ENCODE assay signal across 8 cellular contexts in the genomic region with DNA sequence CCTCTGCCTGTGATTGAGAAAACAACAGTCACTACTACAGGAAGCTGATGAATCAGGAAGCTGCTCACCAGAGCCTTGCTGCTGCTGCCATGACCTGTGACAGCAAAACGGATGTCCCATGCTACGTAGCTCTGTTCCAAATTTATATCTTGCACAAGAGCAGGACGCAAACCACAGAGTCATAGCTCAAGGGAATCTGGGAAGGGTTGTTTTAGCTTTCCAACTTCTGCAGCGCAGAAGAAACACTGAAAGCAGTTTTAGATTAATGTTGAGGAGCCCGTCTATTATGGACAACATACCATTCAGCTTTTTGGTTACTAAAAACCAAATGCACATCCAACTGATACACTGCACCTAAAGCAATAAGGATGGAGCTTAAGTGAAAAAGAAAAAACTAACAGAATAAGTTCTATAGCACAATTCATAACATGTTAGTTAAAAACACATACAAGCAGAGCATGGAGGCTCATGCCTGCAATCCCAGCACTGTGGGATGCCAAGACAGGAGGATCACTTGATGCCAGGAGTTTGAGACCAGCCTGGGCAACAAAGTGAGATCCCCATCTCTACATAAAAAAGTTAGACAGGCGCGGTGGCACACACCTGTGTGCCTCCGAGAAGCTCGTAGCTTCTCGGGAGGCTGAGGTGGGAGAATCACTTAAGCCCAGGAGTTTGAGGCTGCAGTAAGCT. TPM values are rescaled to one million over a fixed set of nuclear protein-coding genes. Genes with fewer than 3 reads are reported as not detected.
DNase-seq lines count a peak whose midpoint lies in the region; ATAC-seq, FAIRE-seq and TF ChIP-seq lines count a peak whose summit lies in the region.

No MANE protein-coding gene starts in this region.

- peak; percentile 88 for DNase-seq in AG04449 (ENCODE audit: low read depth, low spot score)
- peak; percentile 99 for DNase-seq in IMR-90
- DNase-seq in H1 (ENCODE audit: low read depth in 1 of 2, low spot score in 2 of 2) = no peak
- DNase-seq in mucosa of descending colon = peak in 1 of 3 donors; percentile 59
- DNase-seq in testis = peak; percentile 62
- DNase-seq in GM10248 (ENCODE audit: extremely low spot score) = no peak

- peak overlapping the region; percentile 76 for H2BK5ac ChIP-seq in IMR-90 (ENCODE audit: low read depth, low read length, poor library complexity, severe bottlenecking)
- H2BK5ac ChIP-seq in H1 (ENCODE audit: low read depth, low read length) = no peak overlapping the region

- H2AFZ ChIP-seq in IMR-90 (replicated peaks; ENCODE audit: low read length, poor library complexity) (peak overlapping the region; percentile 77), H1 (ENCODE audit: low read length) (peak overlapping the region; percentile 60)

- 0% methylated on average over 3 of the region's 10 CpGs; no CpG with 5 or more reads in 1 of the 2 experiments for WGBS in IMR-90 (ENCODE audit: extremely low coverage in 2 of 2, insufficient read length in 1 of 2), 2 experiments
- 84% methylated on average over 10 of the region's 10 CpGs; no CpG with 5 or more reads in 1 of the 2 experiments for WGBS in H1 (ENCODE audit: extremely low coverage in 1 of 2, insufficient coverage in 1 of 2, insufficient read length in 1 of 2, insufficient replicate concordance in 2 of 2, low coverage in 1 of 2, low lambda C conversion rate in 2 of 2, missing lambda C conversion rate in 1 of 2), 2 experiments
- WGBS in testis, 2 donors = 63 to 69% methylated on average over 10 of the region's 10 CpGs

- H3K27me3 ChIP-seq in IMR-90 (ENCODE audit: control insufficient read depth, insufficient read depth, low read length) = no peaks in the 10 kb centered on the region
- peaks cover 0 to 10% (median 6%) of the 10 kb centered on the region in 4 experiments; a peak in 3 of 7 replicates for H3K27me3 ChIP-seq in H1 (replicated peaks in 1 of 4; ENCODE audit: control insufficient read depth in 3 of 4, extremely low read depth in 1 of 4, insufficient read depth in 3 of 4, low read length in 3 of 4)
- H3K27me3 ChIP-seq in testis = no peaks in the 10 kb centered on the region

- H3K14ac ChIP-seq in IMR-90 (replicated peaks; ENCODE audit: low read depth, low read length) (peak overlapping the region; percentile 41), H1 (ENCODE audit: insufficient read length) (no peak overlapping the region)

- peak overlapping the region; percentile 50 for H3K4me2 ChIP-seq in IMR-90 (ENCODE audit: low read depth, low read length)
- no peak overlapping the region for H3K4me2 ChIP-seq in H1 (ENCODE audit: insufficient read depth in 1 of 2, low read depth in 2 of 2, low read length in 2 of 2)

- no peak for TF ChIP-seq EP300 in H1 (IDR thresholded peaks at IDR 0.05; ENCODE audit: borderline replicate concordance in 1 of 2, low read depth in 2 of 2, low read length in 2 of 2)

- H3K23me2 ChIP-seq in H1 (ENCODE audit: low read depth, low read length) = no peaks in the 10 kb centered on the region

- POLR2A ChIA-PET in AG04449 (lab: Yijun Ruan, JAX) = no interaction called here
- POLR2A ChIA-PET in IMR-90 (lab: Charles Lee; ENCODE audit: unreplicated experiment) = interaction anchor here (0.6 to 0.7 kb wide), 2 partner anchors 196 to 1091 kb away, joined by 3 to 5 read pairs; no protein-coding TSS in a partner anchor
- POLR2A ChIA-PET in H1 (lab: Charles Lee; ENCODE audit: partially characterized antibody) = interaction anchor here (2.1 kb wide), 1 partner anchor 22 kb away, joined by 7 read pairs; no protein-coding TSS in a partner anchor
- POLR2A ChIA-PET in GM10248 (lab: Yijun Ruan, JAX) = no interaction called here

- dilution Hi-C loops in IMR-90 (cut with HindIII; ENCODE audit: low sequenced_read_pairs, unreplicated experiment) = no loop called here

- H4K5ac ChIP-seq in IMR-90 (ENCODE audit: low read depth, low read length) (peak overlapping the region; percentile 0), H1 (ENCODE audit: insufficient read length, low read depth, low read length) (no peak overlapping the region)

- peak overlapping the region; percentile 37 for H2AK9ac ChIP-seq in IMR-90 (replicated peaks; ENCODE audit: low read depth, low read length, poor library complexity)

- peak overlapping the region; percentile 2; the same call in 1 of the 2 replicates for H3K23ac ChIP-seq in IMR-90 (ENCODE audit: low read depth, low read length)
- H3K23ac ChIP-seq in H1 (ENCODE audit: insufficient read length) = no peak overlapping the region

- H3K36me3 ChIP-seq in IMR-90 (ENCODE audit: control insufficient read depth, insufficient read depth, low read length) (no peaks in the 10 kb centered on the region), H1 (ENCODE audit: control insufficient read depth in 2 of 4, insufficient read depth in 4 of 4, low read length in 3 of 4) (no peaks in the 10 kb centered on the region), mucosa of descending colon (ENCODE audit: low read depth) (no peaks in the 10 kb centered on the region), testis (ENCODE audit: low read depth, missing control alignments) (no peaks in the 10 kb centered on the region)

- H3K9me1 ChIP-seq in IMR-90 (ENCODE audit: insufficient read depth, low read length) = peaks cover 2% of the 10 kb centered on the region; the same call in 1 of the 2 replicates

- TF ChIP-seq POLR2A in IMR-90 (IDR thresholded peaks at IDR 0.05; ENCODE audit: low read depth, low read length) (no peak), H1 (IDR thresholded peaks at IDR 0.05; ENCODE audit: control extremely low read depth in 1 of 2, low read depth in 2 of 2, low read length in 2 of 2) (no peak), testis (IDR thresholded peaks at IDR 0.05) (no peak)

- H3K56ac ChIP-seq in IMR-90 (ENCODE audit: extremely low read depth, insufficient read depth, low read length) (peak overlapping the region; percentile 0; the same call in 1 of the 2 replicates), H1 (replicated peaks; ENCODE audit: insufficient read length, low read depth, low read length) (no peak overlapping the region)

- no peak overlapping the region; the same call in 1 of the 2 replicates for H3K9ac ChIP-seq in IMR-90 (ENCODE audit: low read depth, low read length)
- no peak overlapping the region for H3K9ac ChIP-seq in H1 (replicated peaks in 1 of 4; ENCODE audit: extremely low read depth in 1 of 4, low read depth in 3 of 4, low read length in 3 of 4)

- H3K18ac ChIP-seq in IMR-90 (ENCODE audit: low read depth, low read length) (peak overlapping the region; percentile 58), H1 (ENCODE audit: extremely low read depth, low read length) (0 out of 2 replicates have a peak overlapping the region, but pooled peaks have one; percentile 25)

- H2AK5ac ChIP-seq in IMR-90 (ENCODE audit: low read depth, low read length) (peak overlapping the region; percentile 87; the same call in 1 of the 2 replicates), H1 (ENCODE audit: low read depth, low read length) (no peak overlapping the region)

- H2BK120ac ChIP-seq in IMR-90 (ENCODE audit: low read depth, low read length) (peak overlapping the region; percentile 61), H1 (replicated peaks; ENCODE audit: low read depth, low read length) (no peak overlapping the region)

- BruUV-seq in IMR-90 (replicated peaks; lab: Mats Ljungman, UMichigan) = no TSS peak

- H3K79me1 ChIP-seq in IMR-90 (ENCODE audit: low read depth in 1 of 2, low read length in 2 of 2) = no peaks in the 10 kb centered on the region
- no peaks in the 10 kb centered on the region for H3K79me1 ChIP-seq in H1 (ENCODE audit: low read depth, low read length)

- TF ChIP-seq CTCF in AG04449 (IDR thresholded peaks at IDR 0.05; ENCODE audit: insufficient read depth, low read length, missing control alignments) = no peak
- no peak for TF ChIP-seq CTCF in IMR-90 (conservative IDR thresholded peaks at IDR 0.05; ENCODE audit: low read depth, low read length)
- TF ChIP-seq CTCF in VCaP (conservative IDR thresholded peaks at IDR 0.05) = no peak
- TF ChIP-seq CTCF in H1 (IDR thresholded peaks at IDR 0.05; ENCODE audit: control extremely low read depth in 1 of 3, insufficient read depth in 1 of 3, low read depth in 1 of 3, low read length in 3 of 3) = no peak
- no peak for TF ChIP-seq CTCF in mucosa of descending colon (IDR thresholded peaks at IDR 0.05)
- no peak for TF ChIP-seq CTCF in testis (IDR thresholded peaks at IDR 0.05)
- no peak for TF ChIP-seq CTCF in GM10248 (IDR thresholded peaks at IDR 0.05; ENCODE audit: control extremely low read depth, extremely low read depth, low read depth, missing control alignments)

- CTCF ChIA-PET in AG04449 (lab: Yijun Ruan, JAX) = interaction anchor here (0.7 to 32.5 kb wide), 13 partner anchors 9 to 465 kb away, joined by 3 to 621 read pairs (median 7); a partner anchor contains a TSS
- CTCF ChIA-PET in IMR-90 (lab: Yijun Ruan, JAX) = interaction anchor here (0.8 to 2.4 kb wide), 5 partner anchors 8 to 465 kb away, joined by 3 to 12 read pairs (median 4); no protein-coding TSS in a partner anchor
- CTCF ChIA-PET in H1 (lab: Charles Lee; ENCODE audit: partially characterized antibody) = interaction anchor here (0.7 to 9.1 kb wide), 12 partner anchors 9 to 137 kb away, joined by 3 to 120 read pairs (median 3); a partner anchor contains a TSS
- CTCF ChIA-PET in GM10248 (lab: Yijun Ruan, JAX) = interaction anchor here (2.7 kb wide), 1 partner anchor 11 kb away, joined by 13 read pairs; no protein-coding TSS in a partner anchor

- H3K4ac ChIP-seq in IMR-90 (ENCODE audit: low read depth, low read length) (peak overlapping the region; percentile 68), H1 (replicated peaks; ENCODE audit: insufficient read length, low read depth, low read length) (no peak overlapping the region)

- intact Hi-C loops in IMR-90 (cut with micrococcal nuclease) (no loop called here), mucosa of descending colon (cut with DNase I, micrococcal nuclease) (no loop called here), testis (cut with DNase I; ENCODE audit: low total_unique reads) (no loop called here)

- no peak for FAIRE-seq in H1 (lab: Jason Lieb, UNC)

- H4K8ac ChIP-seq in IMR-90 (ENCODE audit: low read depth in 2 of 2, low read length in 2 of 2) (peak overlapping the region; percentile 35 to 70), H1 (ENCODE audit: extremely low read depth, insufficient read depth, low read length) (no peak overlapping the region; the same call in 1 of the 2 replicates)

- TF ChIP-seq RAD21 in IMR-90 (IDR thresholded peaks at IDR 0.05; ENCODE audit: low read length) = no peak
- no peak for TF ChIP-seq RAD21 in H1 (IDR thresholded peaks at IDR 0.05 in 1 of 2, conservative IDR thresholded peaks at IDR 0.05 in 1 of 2; ENCODE audit: low read depth in 2 of 2, low read length in 2 of 2)

- peak overlapping the region; percentile 61 for H3K27ac ChIP-seq in IMR-90 (ENCODE audit: insufficient read depth, low read length)
- H3K27ac ChIP-seq in VCaP = peak overlapping the region; percentile 14; the same call in 1 of the 2 replicates
- H3K27ac ChIP-seq in H1 (ENCODE audit: low read depth, low read length) = no peak overlapping the region
- H3K27ac ChIP-seq in testis = peak overlapping the region in 1 of 2 donors; percentile 56

- ATAC-seq in IMR-90 (ENCODE audit: low read depth) (peak; percentile 93), mucosa of descending colon (peak; percentile 78), GM19351 (IDR thresholded peaks at IDR 0.05; ENCODE audit: unreplicated experiment) (no peak)

- in situ Hi-C loops in IMR-90 (cut with MboI; ENCODE audit: low sequenced_read_pairs) = no loop called here

- H3K4me1 ChIP-seq in IMR-90 (ENCODE audit: control insufficient read depth, insufficient read depth, low read length) (peaks cover 6% of the 10 kb centered on the region), H1 (replicated peaks in 1 of 4; ENCODE audit: control insufficient read depth in 3 of 4, insufficient read depth in 4 of 4, low read length in 3 of 4) (peaks cover 0 to 12% (median 5%) of the 10 kb centered on the region in 4 experiments; a peak in 6 of 7 replicates), mucosa of descending colon (ENCODE audit: low read depth) (peaks cover 3% of the 10 kb centered on the region), testis (no peaks in the 10 kb centered on the region)

- H4K20me1 ChIP-seq in IMR-90 (ENCODE audit: insufficient read depth, low read length) = no peaks in the 10 kb centered on the region
- no peaks in the 10 kb centered on the region for H4K20me1 ChIP-seq in H1 (replicated peaks in 1 of 2; ENCODE audit: control insufficient read depth in 1 of 2, insufficient read depth in 2 of 2, low read length in 2 of 2)

- peak overlapping the region; percentile 61; the same call in 2 of the 3 replicates for H2BK15ac ChIP-seq in IMR-90 (ENCODE audit: low read depth, low read length)
- H2BK15ac ChIP-seq in H1 (ENCODE audit: low read length) = 0 out of 2 replicates have a peak overlapping the region, but pooled peaks have one; percentile 83

- H4K91ac ChIP-seq in IMR-90 (ENCODE audit: insufficient read depth, low read depth, low read length) = peak overlapping the region; percentile 7; the same call in 1 of the 2 replicates
- H4K91ac ChIP-seq in H1 (replicated peaks; ENCODE audit: insufficient read length, low read length) = no peak overlapping the region

- H3K4me3 ChIP-seq in AG04449 (ENCODE audit: low read depth, low read length) = no peak overlapping the region
- H3K4me3 ChIP-seq in IMR-90 (ENCODE audit: insufficient read depth, low read depth, low read length) = no peak overlapping the region
- no peak overlapping the region for H3K4me3 ChIP-seq in H1 (ENCODE audit: extremely low read depth in 1 of 4, insufficient read depth in 2 of 4, low read depth in 3 of 4, low read length in 4 of 4)
- H3K4me3 ChIP-seq in mucosa of descending colon = no peak overlapping the region
- no peak overlapping the region for H3K4me3 ChIP-seq in testis

- H2BK20ac ChIP-seq in IMR-90 (ENCODE audit: low read depth, low read length) = peak overlapping the region; percentile 38; the same call in 1 of the 2 replicates
- no peak overlapping the region for H2BK20ac ChIP-seq in H1 (ENCODE audit: low read length)

- H3K79me2 ChIP-seq in H1 (ENCODE audit: control insufficient read depth in 1 of 2, insufficient read depth in 2 of 2, low read length in 2 of 2) = no peaks in the 10 kb centered on the region

- no peak overlapping the region for H2BK12ac ChIP-seq in H1 (ENCODE audit: low read depth, low read length)

- H3K9me3 ChIP-seq in IMR-90 (ENCODE audit: control insufficient read depth, insufficient read depth, low read length) (no peaks in the 10 kb centered on the region), H1 (ENCODE audit: insufficient read depth in 2 of 2, low read depth in 1 of 2, low read length in 1 of 2) (no peaks in the 10 kb centered on the region), mucosa of descending colon (no peaks in the 10 kb centered on the region), testis (no peaks in the 10 kb centered on the region)

RNA-seq across cellular contexts. Expression of a gene that starts 1.7 kb away (rescaled TPM):
- total RNA-seq in IMR-90 (2012; rRNA removed) (under 0.01 TPM in 1 of 2 replicates, not detected in the other), mucosa of descending colon (under 1 TPM in 1 of 3 donors, not detected in 2; 0.46 TPM), testis (under 1 TPM in 1 of 2 donors, not detected in 1; 0.68 TPM)
- polyA plus RNA-seq in IMR-90 (2012; rRNA removed) (0.03 TPM in 1 of 2 replicates, not detected in the other), H1 (2011; rRNA removed) (0.53 and 1.5 TPM in 2 replicates), testis (ENCODE audit: insufficient read depth, low read depth, low replicate concordance) (0.25 TPM)
- polyA plus RNA-seq in IMR-90 (2012; cell fraction: cytosol; rRNA removed) = 0.02 TPM in 1 of 2 replicates, not detected in the other
- 0.42 and 0.57 TPM in 2 replicates for polyA plus RNA-seq in IMR-90 (2012; cell fraction: nucleus; rRNA removed; ENCODE audit: low replicate concordance)
- total RNA-seq in H1 (2021; fragmentation: NEBNext Ultra II Directional; extraction: Animal tissue kit (Norgen Biotek cat#: 25700)) = 0.19 and 0.41 TPM in 2 replicates
- 1.1 TPM for polyA plus RNA-seq in H1 (2011; cell fraction: cytosol; rRNA removed)
- 8.7 TPM for polyA plus RNA-seq in H1 (2011; cell fraction: nucleus; rRNA removed)
- 0.53 to 1.1 TPM (median 0.62 TPM) in 4 replicates for polyA plus RNA-seq in H1 (2012, experiment 1 of 2)
- 0.39 TPM for polyA plus RNA-seq in H1 (2012, experiment 2 of 2)
- polyA plus RNA-seq in H1 (2013, experiment 1 of 2) = 0.34 TPM
- 0.57 TPM for polyA plus RNA-seq in H1 (2013, experiment 2 of 2)
- 0.34 and 0.73 TPM in 2 replicates for polyA minus RNA-seq in H1 (2011; rRNA and poly(A)+ RNA removed)
- polyA minus RNA-seq in H1 (2011; cell fraction: cytosol; rRNA and poly(A)+ RNA removed) = not detected
- polyA minus RNA-seq in H1 (2011; cell fraction: nucleus; rRNA and poly(A)+ RNA removed) = 3.4 TPM

RNA-seq across cellular contexts. Expression of a gene that starts 21.1 kb away (rescaled TPM):
- 5.8 and 7.5 TPM in 2 replicates for total RNA-seq in IMR-90 (2012; rRNA removed)
- 6.4 and 8.0 TPM in 2 replicates for polyA plus RNA-seq in IMR-90 (2012; rRNA removed)
- 4.5 and 11.0 TPM in 2 replicates for polyA plus RNA-seq in IMR-90 (2012; cell fraction: cytosol; rRNA removed)
- polyA plus RNA-seq in IMR-90 (2012; cell fraction: nucleus; rRNA removed; ENCODE audit: low replicate concordance) = 17.2 and 26.4 TPM in 2 replicates
- 0.09 TPM in 1 of 2 replicates, not detected in the other for total RNA-seq in H1 (2021; fragmentation: NEBNext Ultra II Directional; extraction: Animal tissue kit (Norgen Biotek cat#: 25700))
- polyA plus RNA-seq in H1 (2011; rRNA removed) = 0.35 and 0.50 TPM in 2 replicates
- polyA plus RNA-seq in H1 (2011; cell fraction: cytosol; rRNA removed) = 0.54 TPM
- 1.2 TPM for polyA plus RNA-seq in H1 (2011; cell fraction: nucleus; rRNA removed)
- polyA plus RNA-seq in H1 (2012, experiment 1 of 2) = 0.59 to 0.90 TPM (median 0.84 TPM) in 4 replicates
- polyA plus RNA-seq in H1 (2012, experiment 2 of 2) = 0.10 TPM
- 0.39 TPM for polyA plus RNA-seq in H1 (2013, experiment 1 of 2)
- 0.24 TPM for polyA plus RNA-seq in H1 (2013, experiment 2 of 2)
- polyA minus RNA-seq in H1 (2011; rRNA and poly(A)+ RNA removed) = 0.39 and 0.82 TPM in 2 replicates
- not detected for polyA minus RNA-seq in H1 (2011; cell fraction: cytosol; rRNA and poly(A)+ RNA removed)
- 1.4 TPM for polyA minus RNA-seq in H1 (2011; cell fraction: nucleus; rRNA and poly(A)+ RNA removed)
- total RNA-seq in mucosa of descending colon = 100 to 1,000 TPM; 132 to 261 (median 247) TPM
- total RNA-seq in testis = 1 to 10 TPM; 9.1 to 9.5 TPM
- polyA plus RNA-seq in testis (ENCODE audit: insufficient read depth, low read depth, low replicate concordance) = 9.9 TPM

RNA-seq across cellular contexts. Expression of a gene that starts 37.6 kb away (rescaled TPM):
- under 0.01 TPM in 2 replicates for total RNA-seq in IMR-90 (2012; rRNA removed)
- 0.09 and 0.12 TPM in 2 replicates for polyA plus RNA-seq in IMR-90 (2012; rRNA removed)
- polyA plus RNA-seq in IMR-90 (2012; cell fraction: cytosol; rRNA removed) = 0.02 and 0.04 TPM in 2 replicates
- 0.61 and 0.62 TPM in 2 replicates for polyA plus RNA-seq in IMR-90 (2012; cell fraction: nucleus; rRNA removed; ENCODE audit: low replicate concordance)
- total RNA-seq in H1 (2021; fragmentation: NEBNext Ultra II Directional; extraction: Animal tissue kit (Norgen Biotek cat#: 25700)) = 6.5 and 7.5 TPM in 2 replicates
- polyA plus RNA-seq in H1 (2011; rRNA removed) = 7.1 and 10.9 TPM in 2 replicates
- polyA plus RNA-seq in H1 (2011; cell fraction: cytosol; rRNA removed) = 6.7 TPM
- 12.7 TPM for polyA plus RNA-seq in H1 (2011; cell fraction: nucleus; rRNA removed)
- polyA plus RNA-seq in H1 (2012, experiment 1 of 2) = 4.7 to 5.7 TPM (median 5.2 TPM) in 4 replicates
- 4.7 TPM for polyA plus RNA-seq in H1 (2012, experiment 2 of 2)
- 2.7 TPM for polyA plus RNA-seq in H1 (2013, experiment 1 of 2)
- polyA plus RNA-seq in H1 (2013, experiment 2 of 2) = 2.2 TPM
- 3.0 and 6.3 TPM in 2 replicates for polyA minus RNA-seq in H1 (2011; rRNA and poly(A)+ RNA removed)
- 7.0 TPM for polyA minus RNA-seq in H1 (2011; cell fraction: cytosol; rRNA and poly(A)+ RNA removed)
- polyA minus RNA-seq in H1 (2011; cell fraction: nucleus; rRNA and poly(A)+ RNA removed) = 11.2 TPM
- total RNA-seq in mucosa of descending colon = under 1 TPM; 0.26 to 0.44 (median 0.34) TPM
- total RNA-seq in testis = 1 to 10 TPM; 1.7 to 2.1 TPM
- polyA plus RNA-seq in testis (ENCODE audit: insufficient read depth, low read depth, low replicate concordance) = 1.1 TPM

Comparison
In these comparisons a context has a peak if more than half of its experiments do, and no peak if none do; other contexts are left out.
1. DNase-seq: peak in AG04449 (single experiment), IMR-90 (single experiment) and testis (single experiment); none in H1 (0 of 2) and GM10248 (single experiment).
2. RNA of a gene that starts 21.1 kb away (total RNA-seq): 132 to 261 TPM in mucosa of descending colon; 9.1 to 9.5 TPM in testis, 5.8 to 7.5 TPM in IMR-90 and 0.09 TPM in H1; every median in the first group is over 10 times any median in the second.
3. POLR2A ChIA-PET loops: an anchor here in IMR-90 (0.6 to 0.7 kb wide) and H1 (2.1 kb wide); none called in AG04449 and GM10248.